Comparison of ENCODE assay signal across 9 cellular contexts in genomic region chr10:46992794-46993552, GRCh38.
DNase-seq lines count a peak whose midpoint lies in the region; ATAC-seq, FAIRE-seq and TF ChIP-seq lines count a peak whose summit lies in the region.
"Had no signal": no experiment of that assay in that cellular context is flagged by ENCODE, and none has a peak within 500 bp of the region (broad histone marks: within the 10 kb centered on the region; RNA-seq: fewer than 3 reads in every experiment).

No MANE protein-coding gene starts in this region.

- TF ChIP-seq RAD21 in HepG2 (CRISPR knock-in tag; IDR thresholded peaks at IDR 0.05), result no peak

- no peaks in the 10 kb centered on the region for H3K9me3 ChIP-seq in HepG2 (ENCODE audit: low read length)

- H4K20me1 ChIP-seq in HepG2 (ENCODE audit: insufficient read depth, low read length), result no peaks in the 10 kb centered on the region

- CTCF ChIA-PET in HepG2 (lab: Yijun Ruan, JAX; ENCODE audit: low intra/inter-chr PET ratio, low total read pairs), result interaction anchor here (1.2 kb wide), 1 partner anchor 320 kb away, joined by 4 read pairs; no protein-coding TSS in a partner anchor

- H3K79me2 ChIP-seq in HepG2 (ENCODE audit: insufficient read depth, low read length), result no peaks in the 10 kb centered on the region

- TF ChIP-seq POLR2A in HepG2 (IDR thresholded peaks at IDR 0.05; ENCODE audit: insufficient read depth in 1 of 2, low read depth in 2 of 2, low read length in 2 of 2), result no peak

- TF ChIP-seq CTCF in GM12865 (IDR thresholded peaks at IDR 0.05; ENCODE audit: insufficient read depth, low read depth, low read length, missing control alignments), result peak; percentile 20
- peak; percentile 48 for TF ChIP-seq CTCF in HepG2 (CRISPR knock-in tag; IDR thresholded peaks at IDR 0.05)
- no peak for TF ChIP-seq CTCF in GM20000 (IDR thresholded peaks at IDR 0.05; ENCODE audit: extremely low read depth, missing control alignments)

- in situ Hi-C loops in T47D (cut with HindIII; ENCODE audit: low pct_unique_long_range_greater_than_20kb, low sequenced_read_pairs) (no loop called here), HepG2 (cut with HindIII; ENCODE audit: extremely low pct_ligation_motif_present, low pct_unique_long_range_greater_than_20kb) (no loop called here)

- POLR2A ChIA-PET in HepG2 (lab: Yijun Ruan, JAX), result no interaction called here

- no TSS peak for BruUV-seq in HepG2 (replicated peaks; lab: Mats Ljungman, UMichigan)

- no peak overlapping the region for H3K4me3 ChIP-seq in GM12865 (ENCODE audit: low read depth, low read length)
- H3K4me3 ChIP-seq in HepG2 (replicated peaks in 1 of 3; ENCODE audit: insufficient read depth in 1 of 3, low read depth in 2 of 3, low read length in 3 of 3), result no peak overlapping the region

- WGBS in HepG2 (ENCODE audit: low lambda C conversion rate), result 35% methylated on average over 5 of the region's 7 CpGs

- no peaks in the 10 kb centered on the region for H3K36me3 ChIP-seq in HepG2 (replicated peaks in 1 of 2; ENCODE audit: control insufficient read depth in 1 of 2, insufficient read depth in 2 of 2, low read length in 2 of 2)

- no peaks in the 10 kb centered on the region for H3K27me3 ChIP-seq in HepG2 (ENCODE audit: control insufficient read depth in 1 of 2, insufficient read depth in 2 of 2, low read length in 2 of 2)

- peak; percentile 17 for DNase-seq in GM12865 (ENCODE audit: low read depth)
- DNase-seq in NCI-H226, result peak; percentile 21
- DNase-seq in T47D (ENCODE audit: low read depth in 1 of 2, low spot score in 1 of 2), result peak; percentile 19 to 57
- DNase-seq in HepG2 (ENCODE audit: low spot score), result peak; percentile 24
- no peak for DNase-seq in GM20000 (ENCODE audit: low spot score)
- DNase-seq: activated B cell treated with CpG ODN at 0.5 μM for 24 hours had no signal

- H3K27ac ChIP-seq in HepG2 (ENCODE audit: extremely low read length, insufficient read depth, low read length), result no peak overlapping the region

- H3K4me2 ChIP-seq in HepG2 (ENCODE audit: low read depth, low read length), result peak overlapping the region; percentile 36

- intact Hi-C loops in HepG2 (cut with micrococcal nuclease; ENCODE audit: unreplicated experiment), result no loop called here

- H2AFZ ChIP-seq in HepG2 (ENCODE audit: low read length), result no peak overlapping the region

- no peak for TF ChIP-seq EP300 in HepG2 (IDR thresholded peaks at IDR 0.05; ENCODE audit: low read depth in 2 of 2, low read length in 2 of 2)
- TF ChIP-seq EP300 in HepG2 (CRISPR knock-in tag; IDR thresholded peaks at IDR 0.05; ENCODE audit: borderline replicate concordance), result no peak

- no peaks in the 10 kb centered on the region for H3K4me1 ChIP-seq in HepG2 (ENCODE audit: insufficient read depth, low read length)

- FAIRE-seq in HepG2 (lab: Jason Lieb, UNC), result peak; percentile 42

- peak; percentile 91 for ATAC-seq in HepG2
- ATAC-seq in GM18867 (IDR thresholded peaks at IDR 0.05; ENCODE audit: unreplicated experiment), result no peak
- ATAC-seq in HG02678 (IDR thresholded peaks at IDR 0.05; ENCODE audit: unreplicated experiment), result no peak
- ATAC-seq in GM21717 (IDR thresholded peaks at IDR 0.05; ENCODE audit: unreplicated experiment), result no peak

- H3K9ac ChIP-seq in HepG2 (ENCODE audit: insufficient read depth, low read depth, low read length), result no peak overlapping the region

TF ChIP-seq in HepG2, 621 proteins besides CTCF, POLR2A, EP300 and RAD21:
- TF ChIP-seq STAG1 (CRISPR knock-in tag; IDR thresholded peaks at IDR 0.05) (peak; percentile 47), TFE3 (CRISPR knock-in tag; IDR thresholded peaks at IDR 0.05) (0 out of 2 replicates have a peak, but pooled peaks have one; percentile 29), FIP1L1 (IDR thresholded peaks at IDR 0.05; ENCODE audit: borderline replicate concordance, insufficient read depth, low read depth, low read length) (no peak), SMC3 (IDR thresholded peaks at IDR 0.05; ENCODE audit: low read length) (peak; percentile 30; the same call in 1 of the 2 replicates)
TF ChIP-seq in HepG2: peak in this region for 3.
